ENCODE assay signal across 1 cellular context in genomic region chr15:24919446-24919845, GRCh38.
TF ChIP-seq lines count a peak whose summit lies in the region.

No MANE protein-coding gene starts in this region.

TF ChIP-seq in H1, 55 proteins besides CTCF, POLR2A, EP300 and RAD21:
- TF ChIP-seq BCL11A (IDR thresholded peaks at IDR 0.05; ENCODE audit: low read depth in 2 of 2, low read length in 2 of 2) (peak; percentile 60 to 67), SP1 (IDR thresholded peaks at IDR 0.05; ENCODE audit: low read depth, low read length) (peak; percentile 96), RBBP5 (IDR thresholded peaks at IDR 0.05; ENCODE audit: borderline replicate concordance, low read depth, low read length) (peak; percentile 88), CHD1 (IDR thresholded peaks at IDR 0.05; ENCODE audit: low read depth, low read length) (no peak), ASH2L (IDR thresholded peaks at IDR 0.05; ENCODE audit: low read length) (peak; percentile 81)
